8 cellular contexts compared by ENCODE assay signal in the genomic region with DNA sequence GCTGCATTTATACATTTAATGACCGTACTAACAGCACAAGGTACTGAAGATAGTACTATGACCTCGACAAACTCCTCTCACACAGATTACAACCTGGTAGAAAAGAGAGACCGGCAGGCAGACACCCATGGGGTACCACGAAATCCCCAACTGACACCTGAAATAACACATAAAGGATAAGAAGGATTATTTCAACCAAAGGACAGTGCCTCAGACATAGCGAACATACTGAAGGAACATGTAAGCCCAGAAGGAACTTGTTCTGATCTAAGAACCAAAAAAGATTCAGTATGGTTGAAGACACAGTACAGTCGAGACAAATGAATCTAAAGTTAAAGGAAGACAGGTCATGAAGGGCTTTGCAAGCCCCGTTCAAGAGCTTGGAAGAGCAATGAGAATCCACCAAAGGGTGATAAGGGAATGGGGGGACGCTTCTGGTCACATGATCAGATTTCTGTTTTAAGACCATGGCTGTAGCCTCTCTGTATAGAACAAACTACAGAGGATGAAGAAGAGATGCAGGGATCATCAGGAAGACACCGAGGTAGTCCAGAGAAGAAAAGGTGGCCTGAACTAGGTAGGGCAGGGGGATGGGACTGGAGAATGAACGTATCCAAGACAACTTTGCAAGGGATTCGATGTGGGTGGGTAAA. TPM values are rescaled to one million over a fixed set of nuclear protein-coding genes. Genes with fewer than 3 reads are reported as not detected.
DNase-seq lines count a peak whose midpoint lies in the region; ATAC-seq and TF ChIP-seq lines count a peak whose summit lies in the region.

No MANE protein-coding gene starts in this region.

- no peak for ATAC-seq in GM18909 (IDR thresholded peaks at IDR 0.05; ENCODE audit: poor library complexity, unreplicated experiment)

- no peaks in the 10 kb centered on the region for H3K9me3 Mint-ChIP-seq in IgD-negative memory B cell

- 23% methylated on average over 11 of the region's 11 CpGs for WGBS in mammary epithelial cell (ENCODE audit: low coverage, missing lambda C conversion rate)
- WGBS in mesodermal cell (ENCODE audit: insufficient coverage in 2 of 2), 2 experiments = 32 to 38% methylated on average over 7 to 8 of the region's 11 CpGs

- no peaks in the 10 kb centered on the region for H4K20me1 ChIP-seq in mammary epithelial cell (ENCODE audit: insufficient read depth, low read length)

- no peak for TF ChIP-seq CTCF in A673 (conservative IDR thresholded peaks at IDR 0.05; ENCODE audit: low read depth, low read length)
- no peak for TF ChIP-seq CTCF in mammary epithelial cell (conservative IDR thresholded peaks at IDR 0.05 in 1 of 2, IDR thresholded peaks at IDR 0.05 in 1 of 2; ENCODE audit: extremely low read depth in 1 of 2, insufficient read depth in 1 of 2, low read depth in 1 of 2, low read length in 2 of 2)

- dilution Hi-C loops in mammary epithelial cell (cut with HindIII; ENCODE audit: low sequenced_read_pairs) = loop anchor here (5.0 kb wide), 1 partner anchor 48 kb away; no protein-coding TSS in a partner anchor

- peak overlapping the region; percentile 93 for H2AFZ ChIP-seq in mammary epithelial cell (ENCODE audit: low read depth, low read length)

- DNase-seq in A673 (ENCODE audit: low spot score) (no peak), mammary epithelial cell (peak; percentile 14), NCI-H1417 treated with DMSO at 0.1 percent for 48 hours (lab: John Stamatoyannopoulos, UW) (no peak), NCI-H510A treated with DMSO at 0.1 percent for 48 hours (lab: John Stamatoyannopoulos, UW) (no peak)
- no peak for DNase-seq in effector CD8-positive, alpha-beta T cell (lab: John Stamatoyannopoulos, UW)

- POLR2A ChIA-PET in A673 (lab: Charles Lee; ENCODE audit: low non-redundant PET) = no interaction called here

- H3K27ac Mint-ChIP-seq in IgD-negative memory B cell = peak overlapping the region; percentile 64 to 95 (median 73)

- peaks cover 59% of the 10 kb centered on the region for H3K79me2 ChIP-seq in mammary epithelial cell (ENCODE audit: insufficient read depth, low read length)

- BruUV-seq in A673 (replicated peaks; lab: Mats Ljungman, UMichigan) (no TSS peak), mammary epithelial cell (replicated peaks; lab: Mats Ljungman, UMichigan) (no TSS peak)

- H3K27me3 ChIP-seq in A673 (replicated peaks; ENCODE audit: insufficient read depth, low read depth, low read length, poor library complexity) = no peaks in the 10 kb centered on the region
- no peaks in the 10 kb centered on the region for H3K27me3 ChIP-seq in mammary epithelial cell (ENCODE audit: insufficient read depth, low read length)

- H3K4me3 Mint-ChIP-seq in IgD-negative memory B cell = peak overlapping the region; percentile 79 to 93 (median 86)

- CTCF ChIA-PET in A673 (lab: Charles Lee) (no interaction called here), mammary epithelial cell (lab: Charles Lee; ENCODE audit: low non-redundant PET) (no interaction called here)

- in situ Hi-C loops in mammary epithelial cell (cut with MboI; ENCODE audit: low sequenced_read_pairs in 2 of 2) = no loop called here

- peak overlapping the region; percentile 75 for H3K4me2 ChIP-seq in mammary epithelial cell (ENCODE audit: insufficient read depth, low read depth, low read length)

- peaks cover 40 to 48% (median 42%) of the 10 kb centered on the region in 3 donors for H3K4me1 Mint-ChIP-seq in IgD-negative memory B cell

- H3K9me3 ChIP-seq in A673 (ENCODE audit: low read depth, low read length, poor library complexity, severe bottlenecking) (no peaks in the 10 kb centered on the region), mammary epithelial cell (replicated peaks; ENCODE audit: insufficient read depth, low read length) (no peaks in the 10 kb centered on the region), mesodermal cell (ENCODE audit: control insufficient read depth, low read length) (no peaks in the 10 kb centered on the region)

- no peaks in the 10 kb centered on the region for H3K36me3 ChIP-seq in A673 (ENCODE audit: insufficient read depth, low read length, poor library complexity, severe bottlenecking)
- no peaks in the 10 kb centered on the region for H3K36me3 ChIP-seq in mammary epithelial cell (ENCODE audit: insufficient read depth, low read length)
- H3K36me3 ChIP-seq in mesodermal cell (ENCODE audit: control insufficient read depth, insufficient read depth, low read length) = peaks cover 33% of the 10 kb centered on the region

- H3K27me3 Mint-ChIP-seq in IgD-negative memory B cell = no peaks in the 10 kb centered on the region

- H3K4me1 ChIP-seq in A673 (ENCODE audit: insufficient read depth, low read length, poor library complexity, severe bottlenecking) (peaks cover 14% of the 10 kb centered on the region), mammary epithelial cell (ENCODE audit: insufficient read depth, low read length) (peaks cover 34% of the 10 kb centered on the region), mesodermal cell (ENCODE audit: control insufficient read depth, insufficient read depth, low read length, poor library complexity, severe bottlenecking) (peaks cover 23% of the 10 kb centered on the region)

- H3K9ac ChIP-seq in mammary epithelial cell (ENCODE audit: insufficient read depth, low read length) = peak overlapping the region; percentile 97

- H3K27ac ChIP-seq in A673 (ENCODE audit: low read depth, low read length, poor library complexity, severe bottlenecking) (peak overlapping the region; percentile 94), mammary epithelial cell (ENCODE audit: insufficient read depth, low read depth, low read length) (peak overlapping the region; percentile 92), mesodermal cell (ENCODE audit: low read depth, low read length, severe bottlenecking) (peak overlapping the region; percentile 92)

- peak overlapping the region; percentile 99 for H3K4me3 ChIP-seq in A673 (ENCODE audit: low read depth, low read length, poor library complexity, severe bottlenecking)
- peak overlapping the region; percentile 67 to 97 (median 74) for H3K4me3 ChIP-seq in mammary epithelial cell (replicated peaks in 1 of 3; ENCODE audit: insufficient read depth in 1 of 3, low read depth in 2 of 3, low read length in 3 of 3)
- peak overlapping the region; percentile 86 for H3K4me3 ChIP-seq in mesodermal cell (ENCODE audit: extremely low read depth, insufficient read depth, low read length, poor library complexity, severe bottlenecking)

- peaks cover 1% of the 10 kb centered on the region for H3K36me3 Mint-ChIP-seq in IgD-negative memory B cell

- intact Hi-C loops in A673 (cut with micrococcal nuclease; ENCODE audit: unreplicated experiment) (no loop called here), mammary epithelial cell (cut with micrococcal nuclease) (loop anchor here (5.0 kb wide), 1 partner anchor 358 kb away; no protein-coding TSS in a partner anchor)

RNA-seq across cellular contexts. Expression of a gene that starts 0.9 kb away (rescaled TPM):
- total RNA-seq in A673 (2021) (90.5 and 101 TPM in 2 replicates), mammary epithelial cell (10 to 100 TPM; 77.7 to 89.2 TPM)
- polyA plus RNA-seq in IgD-negative memory B cell (25.2 TPM), mammary epithelial cell (66.6 TPM)
- polyA minus RNA-seq in mammary epithelial cell = 48.8 TPM
- polyA plus RNA-seq in mesodermal cell (2013, experiment 1 of 2) = 95.1 TPM
- 89.6 TPM for polyA plus RNA-seq in mesodermal cell (2013, experiment 2 of 2)

RNA-seq across cellular contexts. Expression of a gene that starts 26.3 kb away (rescaled TPM):
- 1.8 and 4.3 TPM in 2 replicates for total RNA-seq in A673 (2021)
- polyA plus RNA-seq in IgD-negative memory B cell = 46.9 TPM
- 10 to 100 TPM; 26.3 to 32.5 TPM for total RNA-seq in mammary epithelial cell
- polyA plus RNA-seq in mammary epithelial cell = 22.8 TPM
- polyA minus RNA-seq in mammary epithelial cell = 72.9 TPM
- polyA plus RNA-seq in mesodermal cell (2013, experiment 1 of 2) = 12.3 TPM
- polyA plus RNA-seq in mesodermal cell (2013, experiment 2 of 2) = 11.5 TPM
